In genomic region chrX:108397627-108398392, GRCh38 we compare ENCODE assay signal across 1 cellular context.
TF ChIP-seq lines count a peak whose summit lies in the region.

No MANE protein-coding gene starts in this region.

TF ChIP-seq in GM12878, 131 proteins besides CTCF, POLR2A, EP300 and RAD21:
- peak; percentile 63 for TF ChIP-seq MTA2 (IDR thresholded peaks at IDR 0.05; ENCODE audit: low read depth)
- TF ChIP-seq MEF2A (IDR thresholded peaks at IDR 0.05; ENCODE audit: insufficient read depth, low read depth, low read length), result peak; percentile 52; the same call in 1 of the 2 replicates
- TF ChIP-seq, protein P1, sequence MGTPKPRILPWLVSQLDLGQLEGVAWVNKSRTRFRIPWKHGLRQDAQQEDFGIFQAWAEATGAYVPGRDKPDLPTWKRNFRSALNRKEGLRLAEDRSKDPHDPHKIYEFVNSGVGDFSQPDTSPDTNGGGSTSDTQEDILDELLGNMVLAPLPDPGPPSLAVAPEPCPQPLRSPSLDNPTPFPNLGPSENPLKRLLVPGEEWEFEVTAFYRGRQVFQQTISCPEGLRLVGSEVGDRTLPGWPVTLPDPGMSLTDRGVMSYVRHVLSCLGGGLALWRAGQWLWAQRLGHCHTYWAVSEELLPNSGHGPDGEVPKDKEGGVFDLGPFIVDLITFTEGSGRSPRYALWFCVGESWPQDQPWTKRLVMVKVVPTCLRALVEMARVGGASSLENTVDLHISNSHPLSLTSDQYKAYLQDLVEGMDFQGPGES (IDR thresholded peaks at IDR 0.05), result no peak
- peak; percentile 51; the same call in 1 of the 2 replicates for TF ChIP-seq DPF2 (IDR thresholded peaks at IDR 0.05)
- TF ChIP-seq SIX5 (IDR thresholded peaks at IDR 0.05; ENCODE audit: low read depth, low read length, severe bottlenecking), result no peak
- TF ChIP-seq JUNB (IDR thresholded peaks at IDR 0.05), result peak; percentile 85
- TF ChIP-seq IKZF2 (IDR thresholded peaks at IDR 0.05), result no peak
- peak; percentile 51 for TF ChIP-seq MEF2B (IDR thresholded peaks at IDR 0.05; ENCODE audit: partially characterized antibody, poor library complexity, severe bottlenecking)
- peak; percentile 56 for TF ChIP-seq BCL11A (IDR thresholded peaks at IDR 0.05; ENCODE audit: low read depth, low read length)
- no peak for TF ChIP-seq SUPT20H (IDR thresholded peaks at IDR 0.05; ENCODE audit: borderline replicate concordance, control insufficient read depth, low read depth, low read length)
